In genomic region chr18:37762076-37762475, GRCh38 we compare ENCODE assay signal across 26 cellular contexts.
DNase-seq lines count a peak whose midpoint lies in the region; ATAC-seq, FAIRE-seq and TF ChIP-seq lines count a peak whose summit lies in the region.
"Had no signal": no experiment of that assay in that cellular context is flagged by ENCODE, and none has a peak within 500 bp of the region (broad histone marks: within the 10 kb centered on the region; RNA-seq: fewer than 3 reads in every experiment).

No MANE protein-coding gene starts in this region.

- DNase-seq in DMS53 (lab: John Stamatoyannopoulos, UW) (peak; percentile 13), DMS53 treated with DMSO at 0.1 percent for 48 hours (lab: John Stamatoyannopoulos, UW; ENCODE audit: unreplicated experiment) (no peak), left lung (peak in 1 of 2 donors; percentile 51), putamen (ENCODE audit: low spot score) (peak; percentile 14), upper lobe of left lung (peak in 1 of 2 donors; percentile 59), H54 (ENCODE audit: insufficient read length, low spot score) (no peak), NCI-H345 treated with DMSO at 0.1 percent for 48 hours (lab: John Stamatoyannopoulos, UW; ENCODE audit: unreplicated experiment) (no peak), NCI-H524 (lab: John Stamatoyannopoulos, UW) (no peak)
- DNase-seq: BE2C; CD8-positive, alpha-beta memory T cell; DMS 273 treated with DMSO at 0.1 percent for 48 hours; HCEC 1CT; IMR-90; KG1; NCI-H1048; NCI-H1417; NCI-H1694; NCI-H2029 treated with DMSO at 0.1 percent for 48 hours; NCI-H2171; NCI-H226; NCI-H524 treated with DMSO at 0.1 percent for 48 hours; NCI-H774; PC-3; SK-N-SH had no signal

- intact Hi-C loops in left lung (cut with DNase I): no loop called here

- H3K4me1 ChIP-seq in left lung (no peaks in the 10 kb centered on the region), upper lobe of left lung (no peaks in the 10 kb centered on the region)
- H3K4me1 ChIP-seq: BE2C had no signal

- H3K27ac ChIP-seq in left lung (no peak overlapping the region), upper lobe of left lung (no peak overlapping the region)
- H3K27ac ChIP-seq: 22Rv1 had no signal

- H3K27me3 ChIP-seq in left lung: no peaks in the 10 kb centered on the region
- no peaks in the 10 kb centered on the region for H3K27me3 ChIP-seq in upper lobe of left lung
- H3K27me3 ChIP-seq: BE2C had no signal

- H3K9me3 ChIP-seq in left lung (no peaks in the 10 kb centered on the region), upper lobe of left lung (no peaks in the 10 kb centered on the region)
- H3K9me3 ChIP-seq: BE2C, SK-N-SH had no signal

- peak in 2 of 4 donors; percentile 76 to 80 for TF ChIP-seq EP300 in upper lobe of left lung (IDR thresholded peaks at IDR 0.05)

- H3K4me3 ChIP-seq in left lung (no peak overlapping the region), upper lobe of left lung (no peak overlapping the region)
- H3K4me3 ChIP-seq: GM23338 had no signal

- FAIRE-seq in H54 (lab: Jason Lieb, UNC): no peak

- ATAC-seq in left lung (peak; percentile 91), upper lobe of left lung (ENCODE audit: low FRiP score in 2 of 2) (peak; percentile 56 to 72)
- ATAC-seq: GM23338, PC-3 had no signal

- 64 to 76% methylated on average over 6 of the region's 6 CpGs for WGBS in upper lobe of left lung, 2 donors

- TF ChIP-seq CTCF in left lung (IDR thresholded peaks at IDR 0.05) (no peak), upper lobe of left lung (IDR thresholded peaks at IDR 0.05) (no peak)

- H3K36me3 ChIP-seq in left lung (no peaks in the 10 kb centered on the region), upper lobe of left lung (no peaks in the 10 kb centered on the region)
- H3K36me3 ChIP-seq: BE2C had no signal

- no peak for TF ChIP-seq POLR2A in upper lobe of left lung (IDR thresholded peaks at IDR 0.05)
- no peak for TF ChIP-seq POLR2A in H54 (IDR thresholded peaks at IDR 0.05; ENCODE audit: low read depth, low read length)

Comparison
In these comparisons a context has a peak if more than half of its experiments do, and no peak if none do; other contexts are left out.
1. DNase-seq: peak in DMS53 (single experiment) and putamen (single experiment); none in DMS53 treated with DMSO at 0.1 percent for 48 hours (single experiment), H54 (single experiment), NCI-H345 treated with DMSO at 0.1 percent for 48 hours (single experiment) and NCI-H524 (0 of 2).